In genomic region chr3:126983276-126983652, GRCh38 we compare ENCODE assay signal across 8 cellular contexts. TPM values are rescaled to one million over a fixed set of nuclear protein-coding genes. Genes with fewer than 3 reads are reported as not detected.
DNase-seq lines count a peak whose midpoint lies in the region; ATAC-seq, FAIRE-seq and TF ChIP-seq lines count a peak whose summit lies in the region.

No MANE protein-coding gene starts in this region.

- TF ChIP-seq RAD21 in GM12878 (IDR thresholded peaks at IDR 0.05; ENCODE audit: insufficient read depth, low read depth, low read length) = no peak

- no TSS peak for BruUV-seq in Calu3 (replicated peaks; lab: Mats Ljungman, UMichigan)
- BruUV-seq in GM12878 (replicated peaks; lab: Mats Ljungman, UMichigan) = no TSS peak

- CTCF ChIA-PET in Calu3 (lab: Charles Lee) = interaction anchor here (1.5 to 3.3 kb wide), 2 partner anchors 321 to 473 kb away, joined by 6 to 17 read pairs; no protein-coding TSS in a partner anchor
- CTCF ChIA-PET in GM12878 (lab: Yijun Ruan, JAX) = no interaction called here

- peak overlapping the region; percentile 54; the same call in 1 of the 2 replicates for H3K9ac ChIP-seq in GM12878 (ENCODE audit: control insufficient read depth, insufficient read depth, low read length)

- SMC1A ChIA-PET in GM12878 (lab: Charles Lee; ENCODE audit: uncharacterized antibody, unreplicated experiment) = no interaction called here

- ATAC-seq in HG02798 (IDR thresholded peaks at IDR 0.05; ENCODE audit: poor library complexity, unreplicated experiment) (peak; percentile 4), GM12878 (no peak)
- ATAC-seq in activated T-helper 17 cell treated with anti-CD3 and anti-CD28 coated beads, Interleukin-2, amount 50 U/mL, for 72 hours (replicated peaks) = no peak

- H3K36me3 ChIP-seq in GM12878 (ENCODE audit: control insufficient read depth in 2 of 2, insufficient read depth in 2 of 2, low read length in 1 of 2) = no peaks in the 10 kb centered on the region

- H3K4me1 ChIP-seq in GM12878 (ENCODE audit: control insufficient read depth, insufficient read depth, low read length) = peaks cover 9% of the 10 kb centered on the region

- no peak overlapping the region for H3K27ac ChIP-seq in GM12878 (ENCODE audit: control insufficient read depth, insufficient read depth)

- H3K27ac Mint-ChIP-seq in Calu3 (ENCODE audit: unreplicated experiment) = no peak overlapping the region
- no peak overlapping the region for H3K27ac Mint-ChIP-seq in activated T-helper 17 cell treated with anti-CD3 and anti-CD28 coated beads, Interleukin-2, amount 50 U/mL, for 72 hours

- no peaks in the 10 kb centered on the region for H3K27me3 ChIP-seq in GM12878 (replicated peaks in 1 of 2; ENCODE audit: control insufficient read depth in 2 of 2, insufficient read depth in 2 of 2, low read length in 1 of 2)

- intact Hi-C loops in Calu3 (cut with micrococcal nuclease; ENCODE audit: unreplicated experiment) = loop anchor here (5.0 to 10.0 kb wide), 3 partner anchors 192 to 474 kb away; no protein-coding TSS in a partner anchor
- intact Hi-C loops in GM12878 (cut with micrococcal nuclease; ENCODE audit: unreplicated experiment) = loop anchor here (2.0 to 10.0 kb wide), 3 partner anchors 72 to 562 kb away; no protein-coding TSS in a partner anchor

- DNase-seq in Calu3 (peak; percentile 30), GM12878 (ENCODE audit: low read depth, low spot score) (no peak), lung microvascular endothelial cell (ENCODE audit: low read depth in 2 of 2) (peak; percentile 18 to 38), mesenteric fat pad (ENCODE audit: low spot score) (no peak), COLO829 (ENCODE audit: low spot score) (no peak), KBM-7 (no peak)

- 0% methylated on average over 6 of the region's 70 CpGs for WGBS in GM12878 (ENCODE audit: insufficient coverage, insufficient replicate concordance, low lambda C conversion rate, missing lambda C conversion rate)

- TF ChIP-seq CTCF in Calu3 (IDR thresholded peaks at IDR 0.05; ENCODE audit: unreplicated experiment) (no peak), GM12878 (IDR thresholded peaks at IDR 0.05 in 2 of 3, conservative IDR thresholded peaks at IDR 0.05 in 1 of 3; ENCODE audit: control insufficient read depth in 2 of 3, extremely low read depth in 1 of 3, insufficient read depth in 1 of 3, low read depth in 3 of 3, low read length in 3 of 3) (no peak; a peak in 1 of 6 replicates)

- no peaks in the 10 kb centered on the region for H3K9me3 Mint-ChIP-seq in Calu3 (ENCODE audit: low read depth, unreplicated experiment)
- H3K9me3 Mint-ChIP-seq in activated T-helper 17 cell treated with anti-CD3 and anti-CD28 coated beads, Interleukin-2, amount 50 U/mL, for 72 hours = no peaks in the 10 kb centered on the region

- H3K36me3 Mint-ChIP-seq in Calu3 (ENCODE audit: insufficient read depth, unreplicated experiment) = peaks cover 45% of the 10 kb centered on the region
- H3K36me3 Mint-ChIP-seq in activated T-helper 17 cell treated with anti-CD3 and anti-CD28 coated beads, Interleukin-2, amount 50 U/mL, for 72 hours (ENCODE audit: low read depth) = no peaks in the 10 kb centered on the region

- H3K4me1 Mint-ChIP-seq in Calu3 (ENCODE audit: low read depth, unreplicated experiment) = peaks cover 25% of the 10 kb centered on the region
- peaks cover 5% of the 10 kb centered on the region for H3K4me1 Mint-ChIP-seq in activated T-helper 17 cell treated with anti-CD3 and anti-CD28 coated beads, Interleukin-2, amount 50 U/mL, for 72 hours

- TF ChIP-seq EP300 in GM12878 (IDR thresholded peaks at IDR 0.05; ENCODE audit: borderline replicate concordance in 1 of 2, control insufficient read depth in 1 of 2, low read depth in 2 of 2, low read length in 2 of 2) = no peak

- H3K9me3 ChIP-seq in GM12878 (replicated peaks; ENCODE audit: control insufficient read depth, insufficient read depth, low read length) = no peaks in the 10 kb centered on the region; the same call in 2 of the 3 replicates

- H3K27me3 Mint-ChIP-seq in Calu3 (ENCODE audit: unreplicated experiment) = peaks cover 25% of the 10 kb centered on the region
- H3K27me3 Mint-ChIP-seq in activated T-helper 17 cell treated with anti-CD3 and anti-CD28 coated beads, Interleukin-2, amount 50 U/mL, for 72 hours = no peaks in the 10 kb centered on the region

- RAD21 ChIA-PET in GM12878 (lab: Charles Lee; ENCODE audit: unreplicated experiment) = interaction anchor here (3.7 kb wide), 1 partner anchor 230 kb away, joined by 36 read pairs; no protein-coding TSS in a partner anchor

- peak overlapping the region; percentile 71; the same call in 1 of the 2 replicates for H3K4me3 ChIP-seq in GM12878

- no peaks in the 10 kb centered on the region for H4K20me1 ChIP-seq in GM12878 (ENCODE audit: control insufficient read depth, insufficient read depth)

- no peak for FAIRE-seq in GM12878 (lab: Jason Lieb, UNC)

- in situ Hi-C loops in GM12878 (cut with MboI) = no loop called here
- in situ Hi-C loops in KBM-7 (cut with MboI; ENCODE audit: low pct_unique_long_range_greater_than_20kb, low sequenced_read_pairs) = no loop called here

- POLR2A ChIA-PET in GM12878 (lab: Charles Lee) = interaction anchor here (0.6 to 2.0 kb wide), 2 partner anchors 26 to 72 kb away, joined by 3 to 5 read pairs; no protein-coding TSS in a partner anchor

- no peak for TF ChIP-seq POLR2A in GM12878 (IDR thresholded peaks at IDR 0.05; ENCODE audit: low read depth, low read length)

- H2AFZ ChIP-seq in GM12878 (ENCODE audit: control insufficient read depth, low read depth, low read length) = no peak overlapping the region

- peak overlapping the region; percentile 75 for H3K4me3 Mint-ChIP-seq in Calu3 (ENCODE audit: low read depth, unreplicated experiment)
- no peak overlapping the region for H3K4me3 Mint-ChIP-seq in activated T-helper 17 cell treated with anti-CD3 and anti-CD28 coated beads, Interleukin-2, amount 50 U/mL, for 72 hours

- no peaks in the 10 kb centered on the region; the same call in none of the 2 replicates for H3K79me2 ChIP-seq in GM12878 (ENCODE audit: control insufficient read depth, insufficient read depth, low read length)

- H3K4me2 ChIP-seq in GM12878 (ENCODE audit: control insufficient read depth, insufficient read depth) = peak overlapping the region; percentile 98; the same call in 1 of the 2 replicates

TF ChIP-seq in GM12878, 131 proteins besides CTCF, POLR2A, EP300 and RAD21:
- TF ChIP-seq SMARCA5 (IDR thresholded peaks at IDR 0.05) = no peak
- TF ChIP-seq FOXM1 (IDR thresholded peaks at IDR 0.05; ENCODE audit: low read depth, low read length) = no peak
- TF ChIP-seq USF1 (IDR thresholded peaks at IDR 0.05; ENCODE audit: borderline replicate concordance, extremely low read length, insufficient read depth, low read depth, low read length) = no peak
- peak; percentile 95 for TF ChIP-seq BACH1 (IDR thresholded peaks at IDR 0.05; ENCODE audit: borderline replicate concordance)
- TF ChIP-seq TARDBP (IDR thresholded peaks at IDR 0.05; ENCODE audit: borderline replicate concordance) = no peak
- TF ChIP-seq HSF1 (IDR thresholded peaks at IDR 0.05; ENCODE audit: low read depth, low read length) = no peak
- no peak for TF ChIP-seq LARP7 (IDR thresholded peaks at IDR 0.05)
- TF ChIP-seq BHLHE40 (IDR thresholded peaks at IDR 0.05; ENCODE audit: borderline replicate concordance in 1 of 2, low read depth in 2 of 2, low read length in 1 of 2) = peak in 1 of 2 experiments; percentile 51; a peak in 1 of 4 replicates

RNA-seq across cellular contexts. Expression of gene PLXNA1, which starts 0.3 kb away (rescaled TPM):
- total RNA-seq in Calu3 (2022) (81.1 and 84.3 TPM in 2 replicates), GM12878 (2014; rRNA removed) (3.4 and 5.1 TPM in 2 replicates), GM12878 (2014; rRNA removed; fragmentation: Illumina TruSeq; extraction: Trizol) (2.6 TPM in 2 replicates), GM12878 (2021) (9.9 and 10.3 TPM in 2 replicates), lung microvascular endothelial cell (10.9 and 15.1 TPM in 2 replicates), mesenteric fat pad (26.3 TPM)
- total RNA-seq in GM12878 (2013; cell fraction: nucleolus; rRNA removed) = 76.3 and 87.4 TPM in 2 replicates
- 1.8 TPM for polyA plus RNA-seq in GM12878 (2011; ENCODE audit: low read depth)
- polyA plus RNA-seq in GM12878 (2011; rRNA removed) (5.8 and 16.4 TPM in 2 replicates), GM12878 (2014; fragmentation: Illumina TruSeq; extraction: Trizol) (1.8 and 2.5 TPM in 2 replicates), GM12878 (2014; fragmentation: Nextera tagmentation; extraction: Ambion mirVana) (under 1 TPM; 0.03 to 0.15 TPM), GM12878 (2014; rRNA removed) (5.4 and 6.8 TPM in 2 replicates), GM12878 (2016; fragmentation: Nextera tagmentation; extraction: Ambion mirVana) (under 1 TPM; 0.79 to 0.95 TPM)
- polyA plus RNA-seq in GM12878 (2011; cell fraction: cytosol; rRNA removed) = 13.6 and 19.3 TPM in 2 replicates
- polyA plus RNA-seq in GM12878 (2011; cell fraction: nucleus; rRNA removed) = 104 and 110 TPM in 2 replicates
- polyA plus RNA-seq in GM12878 (2012) = 6.5 and 6.7 TPM in 2 replicates
- polyA minus RNA-seq in GM12878 (2011; rRNA and poly(A)+ RNA removed) = 31.7 and 34.5 TPM in 2 replicates
- 8.8 and 10.0 TPM in 2 replicates for polyA minus RNA-seq in GM12878 (2011; cell fraction: cytosol; rRNA and poly(A)+ RNA removed)
- 31.4 and 46.3 TPM in 2 replicates for polyA minus RNA-seq in GM12878 (2011; cell fraction: nucleus; rRNA and poly(A)+ RNA removed)
- total RNA-seq in activated T-helper 17 cell treated with anti-CD3 and anti-CD28 coated beads, Interleukin-2, amount 50 U/mL, for 72 hours = 1 to 10 TPM; 7.1 to 9.3 TPM

Comparison
In these comparisons a context has a peak if more than half of its experiments do, and no peak if none do; other contexts are left out.
1. DNase-seq: peak in Calu3 (single experiment) and lung microvascular endothelial cell (2 of 2); none in GM12878 (single experiment), mesenteric fat pad (single experiment), COLO829 (single experiment) and KBM-7 (single experiment).